In genomic region chr2:106580241-106580640, GRCh38 we compare ENCODE assay signal across 12 cellular contexts.
DNase-seq lines count a peak whose midpoint lies in the region; ATAC-seq and TF ChIP-seq lines count a peak whose summit lies in the region.
"Had no signal": no experiment of that assay in that cellular context is flagged by ENCODE, and none has a peak within 500 bp of the region (broad histone marks: within the 10 kb centered on the region; RNA-seq: fewer than 3 reads in every experiment).

No MANE protein-coding gene starts in this region.

- H3K36me3 ChIP-seq in cardiac muscle cell = no peaks in the 10 kb centered on the region

- H3K27me3 Mint-ChIP-seq in nephron progenitor cell (ENCODE audit: low read depth, poor library complexity) = peaks cover 25% of the 10 kb centered on the region

- no peaks in the 10 kb centered on the region for H3K9me3 ChIP-seq in cardiac muscle cell (ENCODE audit: low read depth)
- H3K9me3 ChIP-seq in right cardiac atrium (ENCODE audit: control insufficient read depth, low read length) = no peaks in the 10 kb centered on the region
- H3K9me3 ChIP-seq: Caco-2 had no signal

- intact Hi-C loops in right cardiac atrium (cut with DNase I) = loop anchor here in 3 of 4 donors (10.0 kb wide), 1 partner anchor 475 kb away; no protein-coding TSS in a partner anchor

- no peak overlapping the region for H3K4me3 ChIP-seq in cardiac muscle cell
- no peak overlapping the region for H3K4me3 ChIP-seq in right cardiac atrium (ENCODE audit: low read length)
- H3K4me3 ChIP-seq: GM23338 had no signal

- no peak for DNase-seq in cardiac muscle cell (ENCODE audit: low read depth in 1 of 2, low spot score in 1 of 2)
- DNase-seq in right cardiac atrium = no peak
- DNase-seq in nephron progenitor cell = no peak
- DNase-seq in medulla oblongata (ENCODE audit: extremely low spot score) = no peak
- no peak for DNase-seq in NCI-H187 (lab: John Stamatoyannopoulos, UW)
- DNase-seq in NCI-H2081 (lab: John Stamatoyannopoulos, UW) = no peak
- DNase-seq: Caco-2; CD8-positive, alpha-beta memory T cell; H7 had no signal

- H3K9me3 Mint-ChIP-seq in nephron progenitor cell = no peaks in the 10 kb centered on the region
- H3K9me3 Mint-ChIP-seq: CD8-positive, alpha-beta memory T cell had no signal

- H3K27me3 ChIP-seq in cardiac muscle cell (no peaks in the 10 kb centered on the region), right cardiac atrium (ENCODE audit: control insufficient read depth, insufficient read depth) (no peaks in the 10 kb centered on the region)

- peaks cover 66% of the 10 kb centered on the region for H3K4me1 Mint-ChIP-seq in nephron progenitor cell

- H3K4me1 ChIP-seq in cardiac muscle cell (ENCODE audit: low read depth) = peaks cover 39% of the 10 kb centered on the region
- H3K4me1 ChIP-seq in right cardiac atrium (ENCODE audit: control insufficient read depth, insufficient read depth, low read length) = no peaks in the 10 kb centered on the region

- 83% methylated on average over 5 of the region's 5 CpGs for WGBS in right cardiac atrium

- H3K4me3 Mint-ChIP-seq in nephron progenitor cell = no peak overlapping the region
- H3K4me3 Mint-ChIP-seq: B cell, GM23338 had no signal

- no peaks in the 10 kb centered on the region for H3K36me3 Mint-ChIP-seq in nephron progenitor cell (ENCODE audit: low read depth)

- no peak for ATAC-seq in right cardiac atrium
- ATAC-seq: GM23338 had no signal

- TF ChIP-seq CTCF in cardiac muscle cell (IDR thresholded peaks at IDR 0.05; ENCODE audit: low read depth, low read length) = no peak
- TF ChIP-seq CTCF in VCaP (conservative IDR thresholded peaks at IDR 0.05) = no peak
- no peak for TF ChIP-seq CTCF in nephron progenitor cell (IDR thresholded peaks at IDR 0.05)

- H3K27ac ChIP-seq in cardiac muscle cell (peak overlapping the region; percentile 21), right cardiac atrium (ENCODE audit: low read length) (no peak overlapping the region), VCaP (peak overlapping the region; percentile 47)

- peak overlapping the region; percentile 73 for H3K27ac Mint-ChIP-seq in nephron progenitor cell
- H3K27ac Mint-ChIP-seq: B cell; CD8-positive, alpha-beta memory T cell; GM23338 had no signal
